In the genomic region with DNA sequence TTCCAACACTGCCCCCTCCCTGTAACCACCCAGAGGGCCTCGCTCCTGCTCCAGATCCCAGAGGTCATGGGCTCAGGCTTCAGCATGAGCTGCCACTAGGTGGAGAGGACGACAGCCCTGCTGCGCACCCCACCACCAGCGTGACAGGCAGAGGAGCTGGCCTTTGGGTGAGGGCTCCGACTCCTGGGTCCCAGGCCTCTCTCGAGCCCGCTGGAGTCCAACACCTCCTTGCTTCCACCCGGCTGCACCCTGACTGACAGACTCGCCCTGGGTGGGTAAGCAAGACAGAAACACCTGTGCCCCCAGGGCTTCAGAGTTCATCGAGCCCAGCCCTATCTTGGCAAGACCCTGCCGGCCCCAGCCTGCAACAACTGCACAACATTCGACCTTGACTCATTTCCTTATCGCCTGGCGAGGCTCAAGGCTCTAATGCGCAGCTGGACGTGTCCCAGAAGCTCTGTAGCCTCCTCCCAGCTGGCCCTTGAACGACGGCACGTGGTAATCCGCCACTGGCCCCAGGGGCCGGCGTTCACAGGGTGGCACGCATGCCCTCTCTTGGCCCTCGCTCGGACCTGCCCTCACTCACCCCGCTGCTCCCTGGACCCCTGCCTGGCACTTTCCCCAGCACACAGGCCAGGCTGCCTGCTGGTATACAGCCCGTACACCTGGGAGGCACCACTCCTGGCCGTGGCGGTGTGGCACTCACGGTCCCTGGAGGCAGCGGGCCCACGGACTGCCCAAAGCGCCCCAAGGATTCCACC, we compare ENCODE assay signal across 9 cellular contexts. TPM values are rescaled to one million over a fixed set of nuclear protein-coding genes. Genes with fewer than 3 reads are reported as not detected.
DNase-seq lines count a peak whose midpoint lies in the region; ATAC-seq and TF ChIP-seq lines count a peak whose summit lies in the region.
"Had no signal": no experiment of that assay in that cellular context is flagged by ENCODE, and none has a peak within 500 bp of the region (broad histone marks: within the 10 kb centered on the region; RNA-seq: fewer than 3 reads in every experiment).

No MANE protein-coding gene starts in this region.

- H3K36me3 Mint-ChIP-seq in neural crest cell (ENCODE audit: low read depth) (peaks cover 9% of the 10 kb centered on the region), nephron progenitor cell (ENCODE audit: low read depth) (peaks cover 30% of the 10 kb centered on the region)

- no peaks in the 10 kb centered on the region for H3K9me3 Mint-ChIP-seq in neural crest cell
- H3K9me3 Mint-ChIP-seq in nephron progenitor cell, result no peaks in the 10 kb centered on the region

- TF ChIP-seq CTCF in epithelial cell of esophagus (IDR thresholded peaks at IDR 0.05; ENCODE audit: insufficient read depth, low read depth, low read length, missing control alignments) (peak; percentile 41), neural crest cell (conservative IDR thresholded peaks at IDR 0.05) (peak; percentile 38), nephron progenitor cell (IDR thresholded peaks at IDR 0.05) (no peak)

- H3K4me1 Mint-ChIP-seq in neural crest cell (peaks cover 28% of the 10 kb centered on the region), nephron progenitor cell (peaks cover 27% of the 10 kb centered on the region)

- H3K4me3 ChIP-seq in epithelial cell of esophagus (ENCODE audit: low read length), result no peak overlapping the region
- H3K4me3 ChIP-seq: ascending aorta had no signal

- peak; percentile 67 for DNase-seq in D341Med (ENCODE audit: low spot score)
- DNase-seq in NCI-H460 (ENCODE audit: extremely low read depth, low read depth), result peak; percentile 28
- peak; percentile 85 for DNase-seq in epithelial cell of esophagus (ENCODE audit: low read depth)
- DNase-seq in neural crest cell (ENCODE audit: low read depth, low spot score), result no peak
- DNase-seq in NCI-H2171 (lab: John Stamatoyannopoulos, UW), result no peak
- no peak for DNase-seq in nephron progenitor cell
- no peak for DNase-seq in stimulated activated CD4-positive, alpha-beta T cell treated with anti-CD3 and anti-CD28 coated beads, Interleukin-4, amount 100 ng/mL, for 24 hours

- H3K27me3 Mint-ChIP-seq in neural crest cell (ENCODE audit: low read depth) (no peaks in the 10 kb centered on the region), nephron progenitor cell (ENCODE audit: low read depth, poor library complexity) (peaks cover 2% of the 10 kb centered on the region)

- H3K27ac Mint-ChIP-seq in neural crest cell (ENCODE audit: unreplicated experiment) (no peak overlapping the region), nephron progenitor cell (no peak overlapping the region)

- ATAC-seq in GM21390 (IDR thresholded peaks at IDR 0.05; ENCODE audit: unreplicated experiment), result no peak

- H3K4me3 Mint-ChIP-seq in neural crest cell, result peak overlapping the region; percentile 15
- H3K4me3 Mint-ChIP-seq in nephron progenitor cell, result no peak overlapping the region

RNA-seq across cellular contexts. Expression of a gene that starts 28.0 kb away (rescaled TPM):
- 13.1 and 15.8 TPM in 2 replicates for total RNA-seq in NCI-H460 (2014; rRNA removed; shearing (Covaris generic))
- 7.5 and 12.3 TPM in 2 replicates for polyA plus RNA-seq in NCI-H460 (2014; cell fraction: nucleus; rRNA removed)
- 40.9 and 41.5 TPM in 2 replicates for total RNA-seq in neural crest cell

RNA-seq across cellular contexts. Expression of a gene that starts 32.6 kb away (rescaled TPM):
- 61.5 and 64.1 TPM in 2 replicates for total RNA-seq in NCI-H460 (2014; rRNA removed; shearing (Covaris generic))
- 253 and 310 TPM in 2 replicates for polyA plus RNA-seq in NCI-H460 (2014; cell fraction: nucleus; rRNA removed)
- 20.7 and 23.2 TPM in 2 replicates for total RNA-seq in neural crest cell

Comparison
In these comparisons a context has a peak if more than half of its experiments do, and no peak if none do; other contexts are left out.
1. DNase-seq: peak in D341Med (single experiment), NCI-H460 (single experiment) and epithelial cell of esophagus (single experiment); none in neural crest cell (single experiment), NCI-H2171 (single experiment), nephron progenitor cell (single experiment) and stimulated activated CD4-positive, alpha-beta T cell treated with anti-CD3 and anti-CD28 coated beads, Interleukin-4, amount 100 ng/mL, for 24 hours (single experiment).